Comparison of ENCODE assay signal across 14 cellular contexts in genomic region chr11:106974831-106975230, GRCh38. TPM values are rescaled to one million over a fixed set of nuclear protein-coding genes. Genes with fewer than 3 reads are reported as not detected.
"Had no signal": no experiment of that assay in that cellular context is flagged by ENCODE, and none has a peak within 500 bp of the region (broad histone marks: within the 10 kb centered on the region; RNA-seq: fewer than 3 reads in every experiment).

No MANE protein-coding gene starts in this region.

- H3K27me3 Mint-ChIP-seq: activated T-helper 17 cell treated with anti-CD3 and anti-CD28 coated beads, Interleukin-2, amount 50 U/mL, for 72 hours; stimulated activated naive CD8-positive, alpha-beta T cell treated with anti-CD3 and anti-CD28 coated beads, Interleukin-15, amount 100 ng/mL, for 72 hours had no signal

- H3K9me3 Mint-ChIP-seq: activated naive CD4-positive, alpha-beta T cell treated with anti-CD3 and anti-CD28 coated beads for 36 hours; activated T-helper 17 cell treated with anti-CD3 and anti-CD28 coated beads, Interleukin-2, amount 50 U/mL, for 72 hours; nephron; T-helper 1 cell treated with Interleukin-12 subunit alpha and Interleukin-12 subunit beta and Interleukin-4 antibody, amounts not matched to agents 30 μg/mL and 1 μg/mL, for 36 hours had no signal

- H3K27ac Mint-ChIP-seq: activated naive CD4-positive, alpha-beta T cell treated with anti-CD3 and anti-CD28 coated beads for 36 hours; activated T-helper 17 cell treated with anti-CD3 and anti-CD28 coated beads, Interleukin-2, amount 50 U/mL, for 72 hours; stimulated activated naive CD8-positive, alpha-beta T cell treated with anti-CD3 and anti-CD28 coated beads, Interleukin-15, amount 100 ng/mL, for 72 hours; T-helper 1 cell treated with Interleukin-12 subunit alpha and Interleukin-12 subunit beta and Interleukin-4 antibody, amounts not matched to agents 30 μg/mL and 1 μg/mL, for 36 hours had no signal

- H3K4me3 ChIP-seq: gastrocnemius medialis, heart right ventricle, thoracic aorta had no signal

- H3K4me3 Mint-ChIP-seq: activated naive CD4-positive, alpha-beta T cell treated with anti-CD3 and anti-CD28 coated beads for 36 hours; activated T-helper 17 cell treated with anti-CD3 and anti-CD28 coated beads, Interleukin-2, amount 50 U/mL, for 72 hours; nephron; stimulated activated naive CD8-positive, alpha-beta T cell treated with anti-CD3 and anti-CD28 coated beads, Interleukin-15, amount 100 ng/mL, for 72 hours; T-helper 1 cell treated with Interleukin-12 subunit alpha and Interleukin-12 subunit beta and Interleukin-4 antibody, amounts not matched to agents 30 μg/mL and 1 μg/mL, for 36 hours had no signal

- H3K27ac ChIP-seq: gastrocnemius medialis, heart right ventricle, thoracic aorta had no signal

- DNase-seq: activated CD4-positive, alpha-beta T cell treated with anti-CD3 and anti-CD28 coated beads for 48 hours; activated naive CD4-positive, alpha-beta T cell treated with anti-CD3 and anti-CD28 coated beads for 36 hours; cortex of kidney; gastrocnemius medialis; heart right ventricle; islet precursor cell; mesenchymal stem cell; occipital lobe; stimulated activated CD4-positive, alpha-beta T cell treated with anti-CD3 and anti-CD28 coated beads, Interleukin-4, amount 100 ng/mL, for 1 hour; stimulated activated naive CD8-positive, alpha-beta T cell treated with anti-CD3 and anti-CD28 coated beads, Interleukin-15, amount 100 ng/mL, for 72 hours had no signal

- H3K4me1 Mint-ChIP-seq: activated T-helper 17 cell treated with anti-CD3 and anti-CD28 coated beads, Interleukin-2, amount 50 U/mL, for 72 hours; stimulated activated naive CD8-positive, alpha-beta T cell treated with anti-CD3 and anti-CD28 coated beads, Interleukin-15, amount 100 ng/mL, for 72 hours had no signal

RNA-seq across cellular contexts. Expression of gene GUCY1A2, which starts 43.4 kb away (rescaled TPM):
- total RNA-seq: activated naive CD4-positive, alpha-beta T cell treated with anti-CD3 and anti-CD28 coated beads for 36 hours had no signal
